8 cellular contexts compared by ENCODE assay signal in genomic region chr20:34302723-34303528, GRCh38. TPM values are rescaled to one million over a fixed set of nuclear protein-coding genes. Genes with fewer than 3 reads are reported as not detected.
DNase-seq lines count a peak whose midpoint lies in the region; ATAC-seq and TF ChIP-seq lines count a peak whose summit lies in the region.

Gene AHCY, minus strand, starts transcription at chr20:34303355. Its CDS starts 85 bp downstream, at chr20:34303270.

- H3K4me3 ChIP-seq in BLaER1 (peak within 1 kb of the TSS; percentile 94), left lung (peak within 1 kb of the TSS; percentile 89 to 97)

- no peak for TF ChIP-seq CTCF in left lung (IDR thresholded peaks at IDR 0.05)

- H4K20me1 ChIP-seq in BLaER1: peaks cover 26% of the 10 kb centered on the region; the same call in 1 of the 2 replicates

- no peaks in the 10 kb centered on the region for H3K27me3 ChIP-seq in BLaER1
- H3K27me3 ChIP-seq in left lung: no peaks in the 10 kb centered on the region

- peak; percentile 88 for ATAC-seq in GM19328 (IDR thresholded peaks at IDR 0.05; ENCODE audit: unreplicated experiment)
- peak; percentile 77 for ATAC-seq in HG03520 (IDR thresholded peaks at IDR 0.05; ENCODE audit: unreplicated experiment)
- peak; percentile 96 for ATAC-seq in left lung

- H3K27ac ChIP-seq in BLaER1 (peak within 1 kb of the TSS; percentile 98), left lung (peak within 1 kb of the TSS; percentile 94 to 98)

- peak within 1 kb of the TSS; percentile 97 for H3K9ac ChIP-seq in BLaER1

- H3K4me1 ChIP-seq in BLaER1: peaks cover 36% of the 10 kb centered on the region
- H3K4me1 ChIP-seq in left lung: peaks cover 9 to 44% of the 10 kb centered on the region in 2 donors

- DNase-seq in NCI-H69 (lab: John Stamatoyannopoulos, UW) (peak; percentile 99), dedifferentiated amniotic fluid mesenchymal stem cell (ENCODE audit: extremely low spot score) (peak; percentile 94), left lung (peak; percentile 98 to 99)
- DNase-seq in activated CD4-positive, alpha-beta T cell treated with anti-CD3 and anti-CD28 coated beads, Interleukin-2, amount 50 U/mL, for 1 hour: peak; percentile 87
- peak; percentile 90 for DNase-seq in stimulated activated CD4-positive, alpha-beta T cell treated with anti-CD3 and anti-CD28 coated beads, Interleukin-2, amount 100 ng/mL, for 48 hours

- no peaks in the 10 kb centered on the region for H3K9me3 ChIP-seq in BLaER1
- H3K9me3 ChIP-seq in left lung: no peaks in the 10 kb centered on the region

- H3K36me3 ChIP-seq in BLaER1 (peaks cover 12% of the 10 kb centered on the region), left lung (no peaks in the 10 kb centered on the region)

- intact Hi-C loops in left lung (cut with DNase I): no loop called here

- peak within 1 kb of the TSS; percentile 89 for H3K4me2 ChIP-seq in BLaER1

RNA-seq across cellular contexts. Expression of gene AHCY, which starts in this region (rescaled TPM):
- 100 to 1,000 TPM in 1 of 2 donors, 10 to 100 TPM in 1; 89.1 to 112 TPM for total RNA-seq in left lung

Comparison
In these comparisons a context has a peak if more than half of its experiments do, and no peak if none do; other contexts are left out.
1. Peak in every context shown above with its lines: DNase-seq, ATAC-seq, H3K4me3 ChIP-seq and H3K27ac ChIP-seq.